ENCODE assay signal across 8 cellular contexts in genomic region chr6:27545271-27546046, GRCh38.
DNase-seq lines count a peak whose midpoint lies in the region; ATAC-seq, FAIRE-seq and TF ChIP-seq lines count a peak whose summit lies in the region.

No MANE protein-coding gene starts in this region.

- H3K27me3 ChIP-seq in right cardiac atrium (ENCODE audit: control insufficient read depth, insufficient read depth) (no peaks in the 10 kb centered on the region), heart right ventricle (peaks cover 22 to 100% (median 95%) of the 10 kb centered on the region in 7 donors)

- intact Hi-C loops in right cardiac atrium (cut with DNase I) (no loop called here), heart right ventricle (cut with DNase I) (no loop called here)

- no peaks in the 10 kb centered on the region for H3K4me1 ChIP-seq in right cardiac atrium (ENCODE audit: control insufficient read depth, insufficient read depth, low read length)
- peaks cover 0 to 9% (median 5%) of the 10 kb centered on the region in 9 donors for H3K4me1 ChIP-seq in heart right ventricle

- no peak for DNase-seq in right cardiac atrium
- no peak for DNase-seq in heart right ventricle
- peak; percentile 85 for DNase-seq in RPMI8226
- DNase-seq in fibroblast of gingiva (ENCODE audit: low read depth), result peak; percentile 60
- DNase-seq in stimulated activated CD8-positive, alpha-beta memory T cell treated with anti-CD3 and anti-CD28 coated beads, Interleukin-15, amount 100 ng/mL, for 24 hours (ENCODE audit: low read depth), result peak; percentile 13
- DNase-seq in frontal cortex (ENCODE audit: low spot score in 2 of 2), result no peak
- DNase-seq in NCI-H1417 treated with DMSO at 0.1 percent for 48 hours (lab: John Stamatoyannopoulos, UW), result no peak
- DNase-seq in NCI-H1436 (lab: John Stamatoyannopoulos, UW), result no peak

- H3K4me3 ChIP-seq in right cardiac atrium (ENCODE audit: low read length), result peak overlapping the region; percentile 29
- peak overlapping the region in 2 of 10 donors; percentile 18 to 24 for H3K4me3 ChIP-seq in heart right ventricle

- H3K9me3 ChIP-seq in right cardiac atrium (ENCODE audit: control insufficient read depth, low read length) (no peaks in the 10 kb centered on the region), heart right ventricle (peaks cover 0 to 10% (median 0%) of the 10 kb centered on the region in 11 donors)

- no peak for FAIRE-seq in frontal cortex (lab: Jason Lieb, UNC)

- H3K27ac ChIP-seq in right cardiac atrium (ENCODE audit: low read length), result no peak overlapping the region
- H3K27ac ChIP-seq in heart right ventricle, result no peak overlapping the region

- ATAC-seq in right cardiac atrium (no peak), heart right ventricle (no peak)

- WGBS in right cardiac atrium, result 6% methylated on average over 32 of the region's 32 CpGs
- 4 to 6% methylated on average over 32 of the region's 32 CpGs for WGBS in heart right ventricle, 2 donors

- no peaks in the 10 kb centered on the region for H3K36me3 ChIP-seq in heart right ventricle

- no peak for TF ChIP-seq CTCF in heart right ventricle (IDR thresholded peaks at IDR 0.05)

Comparison
In these comparisons a context has a peak if more than half of its experiments do, and no peak if none do; other contexts are left out.
1. DNase-seq: peak in RPMI8226 (single experiment), fibroblast of gingiva (single experiment) and stimulated activated CD8-positive, alpha-beta memory T cell treated with anti-CD3 and anti-CD28 coated beads, Interleukin-15, amount 100 ng/mL, for 24 hours (single experiment); none in right cardiac atrium (0 of 3), heart right ventricle (0 of 2), frontal cortex (0 of 2), NCI-H1417 treated with DMSO at 0.1 percent for 48 hours (single experiment) and NCI-H1436 (single experiment).